ENCODE assay signal across 8 cellular contexts in the genomic region with DNA sequence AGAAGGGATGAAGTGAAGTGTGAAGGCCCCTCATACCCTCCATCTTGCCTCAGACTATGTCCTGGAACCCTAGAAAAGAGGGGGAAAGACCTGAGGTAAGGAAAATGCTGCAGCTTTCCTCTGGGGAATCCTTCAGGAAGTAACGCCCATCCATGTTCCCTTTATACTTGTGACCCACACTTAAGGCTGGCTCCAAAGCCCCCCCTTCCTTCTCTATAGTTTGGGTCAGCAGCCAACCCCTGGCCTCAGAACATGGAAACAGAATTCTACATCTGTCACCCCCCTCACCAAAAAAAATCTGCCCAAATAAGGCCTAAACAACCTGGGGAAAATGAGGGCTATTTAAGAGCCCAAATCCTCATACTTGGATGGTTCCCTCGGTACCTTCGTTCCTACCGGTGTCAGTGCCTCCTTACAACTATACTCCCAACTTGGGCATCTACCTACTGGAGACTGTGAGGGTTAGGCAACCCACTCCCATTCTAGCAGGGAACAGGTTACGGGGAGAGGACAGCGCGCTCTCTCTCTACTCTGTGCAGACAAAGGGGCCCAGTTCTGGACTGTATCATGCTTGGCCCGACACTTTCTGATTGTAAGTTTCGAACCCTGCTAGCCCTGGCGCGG. TPM values are rescaled to one million over a fixed set of nuclear protein-coding genes. Genes with fewer than 3 reads are reported as not detected.
A peak's percentile ranks its signal among the peaks of the same experiment; 100 is the strongest.
DNase-seq lines count a peak whose midpoint lies in the region; ATAC-seq, FAIRE-seq and TF ChIP-seq lines count a peak whose summit lies in the region.

No MANE protein-coding gene starts in this region.

- TF ChIP-seq EP300 in gastroesophageal sphincter (IDR thresholded peaks at IDR 0.05) = no peak

- TF ChIP-seq CTCF in gastroesophageal sphincter (IDR thresholded peaks at IDR 0.05) = no peak

- H3K4me3 Mint-ChIP-seq in T-cell = peak overlapping the region; percentile 89 to 96 (median 96)

- no peaks in the 10 kb centered on the region for H3K9me3 Mint-ChIP-seq in T-cell

- DNase-seq in HAP-1 (ENCODE audit: low spot score in 2 of 2) (no peak), T-cell (no peak), small intestine (no peak), DMS79 treated with DMSO at 0.1 percent for 48 hours (lab: John Stamatoyannopoulos, UW) (no peak), ureter (ENCODE audit: low spot score) (no peak), NCI-H1694 (lab: John Stamatoyannopoulos, UW) (no peak), retina (no peak)

- no peak for ATAC-seq in T-cell (replicated peaks in 1 of 4)
- no peak for ATAC-seq in gastroesophageal sphincter

- peaks cover 68 to 78% (median 76%) of the 10 kb centered on the region in 3 donors for H3K4me1 Mint-ChIP-seq in T-cell

- POLR2A ChIA-PET in T-cell (lab: Charles Lee) = interaction anchor here (0.6 to 1.1 kb wide), 5 partner anchors 16 to 1795 kb away, joined by 3 to 12 read pairs (median 4); a partner anchor contains a TSS

- H3K27me3 ChIP-seq in HAP-1 (ENCODE audit: low read depth) (0 out of 2 replicates have a peak, but pooled peaks cover under 1% of the 10 kb centered on the region), gastroesophageal sphincter (no peaks in the 10 kb centered on the region), small intestine (ENCODE audit: control insufficient read depth in 2 of 2, insufficient read depth in 2 of 2, low read length in 2 of 2) (no peaks in the 10 kb centered on the region)

- TF ChIP-seq POLR2A in gastroesophageal sphincter (IDR thresholded peaks at IDR 0.05) = no peak

- peaks cover 18% of the 10 kb centered on the region for H3K36me3 Mint-ChIP-seq in T-cell

- H3K36me3 ChIP-seq in HAP-1 (replicated peaks) = peaks cover 39% of the 10 kb centered on the region
- H3K36me3 ChIP-seq in gastroesophageal sphincter = peaks cover 0 to 43% of the 10 kb centered on the region in 2 donors
- H3K36me3 ChIP-seq in small intestine (ENCODE audit: control insufficient read depth in 2 of 2, insufficient read depth in 2 of 2, low read length in 2 of 2) = peaks cover 0 to 5% of the 10 kb centered on the region in 2 donors

- H3K27me3 Mint-ChIP-seq in T-cell = no peaks in the 10 kb centered on the region

- in situ Hi-C loops in HAP-1 (cut with MboI; ENCODE audit: low sequenced_read_pairs) = no loop called here

- H3K4me3 ChIP-seq in HAP-1 (peak overlapping the region; percentile 93), gastroesophageal sphincter (peak overlapping the region; percentile 71 to 82), small intestine (ENCODE audit: low read depth in 1 of 2, low read length in 2 of 2) (peak overlapping the region; percentile 71 to 78)

- H3K9me3 ChIP-seq in HAP-1 = no peaks in the 10 kb centered on the region
- no peaks in the 10 kb centered on the region for H3K9me3 ChIP-seq in gastroesophageal sphincter
- no peaks in the 10 kb centered on the region for H3K9me3 ChIP-seq in small intestine (ENCODE audit: control insufficient read depth, low read depth)

- peak overlapping the region; percentile 96 for H3K27ac Mint-ChIP-seq in T-cell

- H3K27ac ChIP-seq in gastroesophageal sphincter (peak overlapping the region; percentile 74 to 98 (median 97)), small intestine (ENCODE audit: low read depth in 1 of 2, low read length in 1 of 2) (peak overlapping the region; percentile 86 to 94)

- WGBS in gastroesophageal sphincter (ENCODE audit: low coverage in 1 of 2), 2 donors = 0 to 6% methylated on average over 1 to 5 of the region's 11 CpGs
- 2 to 3% (median 3%) methylated on average over 11 of the region's 11 CpGs for WGBS in small intestine, 3 donors

- FAIRE-seq in small intestine (lab: Jason Lieb, UNC) = no peak

- H3K4me1 ChIP-seq in HAP-1 = peaks cover 8% of the 10 kb centered on the region
- peaks cover 5 to 81% (median 36%) of the 10 kb centered on the region in 3 donors for H3K4me1 ChIP-seq in gastroesophageal sphincter
- peaks cover 4 to 7% of the 10 kb centered on the region in 2 donors for H3K4me1 ChIP-seq in small intestine (ENCODE audit: control insufficient read depth in 2 of 2, insufficient read depth in 1 of 2, low read depth in 1 of 2, low read length in 1 of 2)

- CTCF ChIA-PET in T-cell (lab: Charles Lee) = interaction anchor here in 1 of 2 donors (0.7 to 1.8 kb wide), 4 partner anchors 10 to 20 kb away, joined by 3 to 9 read pairs (median 6); a partner anchor contains a TSS

RNA-seq across cellular contexts. Expression of a gene that starts 0.7 kb away (rescaled TPM):
- 100 to 1,000 TPM; 217 to 292 (median 236) TPM for total RNA-seq in T-cell
- total RNA-seq in gastroesophageal sphincter = 100 to 1,000 TPM; 201 to 353 (median 221) TPM
- polyA plus RNA-seq in small intestine = 100 to 1,000 TPM; 386 to 477 (median 407) TPM
- 398 TPM for total RNA-seq in ureter

RNA-seq across cellular contexts. Expression of a gene that starts 7.7 kb away (rescaled TPM):
- total RNA-seq in T-cell (1 to 10 TPM in 1 of 5 donors, under 1 TPM in 4; 0.28 to 1.1 (median 0.85) TPM), gastroesophageal sphincter (100 to 1,000 TPM in 3 of 4 donors, 10 to 100 TPM in 1; 94.1 to 257 (median 174) TPM), ureter (65.8 TPM)
- polyA plus RNA-seq in small intestine = 10 to 100 TPM in 1 of 3 donors, 1 to 10 TPM in 1, under 1 TPM in 1; 0.67 to 23.0 (median 3.8) TPM

RNA-seq across cellular contexts. Expression of a gene that starts 15.8 kb away (rescaled TPM):
- total RNA-seq in T-cell (1 to 10 TPM; 3.7 to 9.1 (median 6.7) TPM), gastroesophageal sphincter (1 to 10 TPM; 1.2 to 6.1 (median 1.9) TPM), ureter (2.6 TPM)
- 100 to 1,000 TPM; 225 to 643 (median 533) TPM for polyA plus RNA-seq in small intestine

RNA-seq across cellular contexts. Expression of a gene that starts 19.3 kb away (rescaled TPM):
- total RNA-seq in T-cell (10 to 100 TPM in 3 of 5 donors, 1 to 10 TPM in 2; 9.5 to 13.3 (median 11.2) TPM), gastroesophageal sphincter (10 to 100 TPM; 16.2 to 31.7 (median 23.0) TPM), ureter (22.0 TPM)
- polyA plus RNA-seq in small intestine = 10 to 100 TPM in 1 of 3 donors, 1 to 10 TPM in 2; 6.0 to 11.1 (median 6.5) TPM

RNA-seq across cellular contexts. Expression of a gene that starts 38.0 kb away (rescaled TPM):
- total RNA-seq in T-cell (10 to 100 TPM; 37.6 to 84.5 (median 71.6) TPM), gastroesophageal sphincter (10 to 100 TPM; 16.7 to 39.4 (median 30.3) TPM), ureter (89.6 TPM)
- polyA plus RNA-seq in small intestine = 10 to 100 TPM; 27.5 to 50.4 (median 29.2) TPM

Comparison
In these comparisons a context has a peak if more than half of its experiments do, and no peak if none do; other contexts are left out.
1. RNA of a gene that starts 7.7 kb away (total RNA-seq): 94.1 to 257 TPM in gastroesophageal sphincter and 65.8 TPM in ureter (single experiment); 0.28 to 1.1 TPM in T-cell; every median in the first group is over 10 times any median in the second.
2. Peak in every context shown above with its lines, with median percentiles within 50 percentile points of each other: H3K4me3 ChIP-seq.